Comparison of ENCODE assay signal across 9 cellular contexts in genomic region chr1:237873487-237873927, GRCh38. TPM values are rescaled to one million over a fixed set of nuclear protein-coding genes. Genes with fewer than 3 reads are reported as not detected.
DNase-seq lines count a peak whose midpoint lies in the region; ATAC-seq, FAIRE-seq and TF ChIP-seq lines count a peak whose summit lies in the region.
"Had no signal": no experiment of that assay in that cellular context is flagged by ENCODE, and none has a peak within 500 bp of the region (broad histone marks: within the 10 kb centered on the region; RNA-seq: fewer than 3 reads in every experiment).

No MANE protein-coding gene starts in this region.

- ATAC-seq in A549 (peak; percentile 70 to 82), foreskin keratinocyte (peak; percentile 99), HG02623 (IDR thresholded peaks at IDR 0.05; ENCODE audit: unreplicated experiment) (no peak)

- H3K9ac ChIP-seq in H9 (ENCODE audit: extremely low read depth, insufficient read length, low read length) (no peak overlapping the region), SK-N-SH (no peak overlapping the region)

- H4K20me1 ChIP-seq in H9 (ENCODE audit: control insufficient read depth, insufficient read depth, insufficient read length) (no peaks in the 10 kb centered on the region), SK-N-SH (ENCODE audit: insufficient read depth) (no peaks in the 10 kb centered on the region)

- H3K4me1 Mint-ChIP-seq in H9: peaks cover 16 to 19% of the 10 kb centered on the region in 2 experiments
- H3K4me1 Mint-ChIP-seq: memory B cell had no signal

- no peak overlapping the region for H3K14ac ChIP-seq in H9 (ENCODE audit: insufficient read depth, low read length)

- H2BK12ac ChIP-seq in H9 (ENCODE audit: insufficient read length, low read depth, low read length): no peak overlapping the region

- H3K4me3 ChIP-seq in A549 (no peak overlapping the region), SK-N-SH (ENCODE audit: low read depth in 2 of 2, low read length in 1 of 2) (no peak overlapping the region)

- H2AK5ac ChIP-seq in H9 (ENCODE audit: insufficient read length, low read length): no peak overlapping the region

- no peak overlapping the region for H3K18ac ChIP-seq in H9 (ENCODE audit: insufficient read length, low read depth, low read length)

- no peak for FAIRE-seq in A549 (lab: Jason Lieb, UNC)

- TF ChIP-seq POLR2A in A549 (IDR thresholded peaks at IDR 0.05; ENCODE audit: low read length): no peak

- peak overlapping the region in 1 of 3 experiments; percentile 95; a peak in 2 of 7 replicates for H3K27ac Mint-ChIP-seq in H9
- H3K27ac Mint-ChIP-seq: memory B cell had no signal

- no peak overlapping the region for H3K4me3 Mint-ChIP-seq in H9
- H3K4me3 Mint-ChIP-seq: memory B cell had no signal

- H2BK5ac ChIP-seq in H9 (ENCODE audit: insufficient read length, low read length): no peak overlapping the region

- H3K27me3 Mint-ChIP-seq in H9 (ENCODE audit: low read depth): no peaks in the 10 kb centered on the region
- H3K27me3 Mint-ChIP-seq: memory B cell had no signal

- no peak overlapping the region for H4K91ac ChIP-seq in H9 (ENCODE audit: insufficient read length, low read depth, low read length)

- no peak overlapping the region for H2BK15ac ChIP-seq in H9 (ENCODE audit: low read depth, low read length)

- no peaks in the 10 kb centered on the region for H3K27me3 ChIP-seq in H9 (ENCODE audit: insufficient read depth, low read length)
- no peaks in the 10 kb centered on the region for H3K27me3 ChIP-seq in SK-N-SH (ENCODE audit: insufficient read depth)
- H3K27me3 ChIP-seq in foreskin keratinocyte: no peaks in the 10 kb centered on the region

- no peak overlapping the region for H3K4ac ChIP-seq in H9 (ENCODE audit: low read depth, low read length)

- H4K5ac ChIP-seq in H9 (ENCODE audit: insufficient read length, low read depth, low read length): no peak overlapping the region

- H2AFZ ChIP-seq in H9 (ENCODE audit: low read length): no peak overlapping the region
- H2AFZ ChIP-seq in SK-N-SH (ENCODE audit: low read depth): no peak overlapping the region

- no peaks in the 10 kb centered on the region for H3K79me1 ChIP-seq in H9 (ENCODE audit: insufficient read depth, low read depth, low read length, poor library complexity, severe bottlenecking)

- peak; percentile 40 to 52 for DNase-seq in A549 (ENCODE audit: low read depth in 1 of 2, low spot score in 1 of 2)
- peak; percentile 59 for DNase-seq in H9
- no peak for DNase-seq in SK-N-SH
- peak; percentile 93 to 96 for DNase-seq in foreskin keratinocyte
- DNase-seq in NCI-H1436 (lab: John Stamatoyannopoulos, UW): no peak
- DNase-seq in COLO668 (lab: John Stamatoyannopoulos, UW; ENCODE audit: unreplicated experiment): no peak
- no peak for DNase-seq in NCI-H2081 treated with DMSO at 0.1 percent for 48 hours (lab: John Stamatoyannopoulos, UW)

- H3K9me3 ChIP-seq in A549 (no peaks in the 10 kb centered on the region), H9 (ENCODE audit: control insufficient read depth, low read depth, low read length) (no peaks in the 10 kb centered on the region), SK-N-SH (no peaks in the 10 kb centered on the region)

- H3K36me3 Mint-ChIP-seq in H9 (ENCODE audit: insufficient read depth in 1 of 3, low read depth in 3 of 3): peaks cover 0 to 2% (median 2%) of the 10 kb centered on the region in 3 experiments; a peak in 1 of 7 replicates
- H3K36me3 Mint-ChIP-seq: memory B cell had no signal

- POLR2A ChIA-PET in A549 (lab: Yijun Ruan, JAX): no interaction called here
- POLR2A ChIA-PET in SK-N-SH (lab: Yijun Ruan, JAX): no interaction called here

- CTCF ChIA-PET in A549 (lab: Yijun Ruan, JAX) (interaction anchor here (6.3 kb wide), 1 partner anchor 9 kb away, joined by 49 read pairs; no protein-coding TSS in a partner anchor), SK-N-SH (lab: Yijun Ruan, JAX) (interaction anchor here (4.4 kb wide), 1 partner anchor 9 kb away, joined by 27 read pairs; no protein-coding TSS in a partner anchor)

- no peak overlapping the region for H2BK120ac ChIP-seq in H9 (ENCODE audit: low read depth, low read length, poor library complexity, severe bottlenecking)

- no peak overlapping the region for H3K56ac ChIP-seq in H9 (ENCODE audit: insufficient read length, low read depth, low read length)

- peaks cover 27% of the 10 kb centered on the region for H3K4me1 ChIP-seq in A549
- H3K4me1 ChIP-seq in H9 (ENCODE audit: insufficient read depth, low read length): no peaks in the 10 kb centered on the region
- peaks cover 4 to 20% of the 10 kb centered on the region in 2 experiments for H3K4me1 ChIP-seq in SK-N-SH (ENCODE audit: control insufficient read depth in 1 of 2, insufficient read depth in 2 of 2, low read depth in 1 of 2, low read length in 1 of 2)
- peaks cover 20% of the 10 kb centered on the region for H3K4me1 ChIP-seq in foreskin keratinocyte

- TF ChIP-seq EP300 in A549 (IDR thresholded peaks at IDR 0.05) (no peak), SK-N-SH (IDR thresholded peaks at IDR 0.05; ENCODE audit: borderline replicate concordance in 1 of 2, low read depth in 1 of 2, low read length in 1 of 2) (peak; percentile 65 to 83)

- H3K79me2 ChIP-seq in H9 (ENCODE audit: insufficient read depth, low read length) (no peaks in the 10 kb centered on the region), SK-N-SH (ENCODE audit: insufficient read depth) (no peaks in the 10 kb centered on the region)

- H3T11ph ChIP-seq in H9 (ENCODE audit: low read length): no peak overlapping the region

- no peaks in the 10 kb centered on the region for H3K36me3 ChIP-seq in SK-N-SH (replicated peaks in 1 of 2; ENCODE audit: control insufficient read depth in 1 of 2, insufficient read depth in 2 of 2, low read length in 1 of 2)

- TF ChIP-seq CTCF in A549 (IDR thresholded peaks at IDR 0.05) (no peak), H9 (conservative IDR thresholded peaks at IDR 0.05) (no peak), SK-N-SH (IDR thresholded peaks at IDR 0.05) (no peak), foreskin keratinocyte (conservative IDR thresholded peaks at IDR 0.05) (no peak)

- H2BK20ac ChIP-seq in H9 (ENCODE audit: low read depth, low read length, poor library complexity, severe bottlenecking): no peak overlapping the region

- H3F3A ChIP-seq in SK-N-SH (replicated peaks; ENCODE audit: insufficient read depth): no peaks in the 10 kb centered on the region

- no peak for TF ChIP-seq RAD21 in A549 (conservative IDR thresholded peaks at IDR 0.05 in 1 of 2, IDR thresholded peaks at IDR 0.05 in 1 of 2)
- TF ChIP-seq RAD21 in SK-N-SH (IDR thresholded peaks at IDR 0.05; ENCODE audit: low read length): no peak

- H3K23me2 ChIP-seq in H9 (ENCODE audit: insufficient read length, low read depth, low read length, poor library complexity, severe bottlenecking): no peaks in the 10 kb centered on the region

- 0% methylated on average over 1 of the region's 2 CpGs for WGBS in A549 (ENCODE audit: missing lambda C conversion rate)
- no CpG with 5 or more reads among the region's 2 CpGs for WGBS in H9 (ENCODE audit: extremely low coverage, insufficient read length, low lambda C conversion rate)
- WGBS in SK-N-SH (ENCODE audit: low lambda C conversion rate): 43% methylated on average over 2 of the region's 2 CpGs

- H3K4me2 ChIP-seq in A549 (peak overlapping the region; percentile 34; the same call in 2 of the 3 replicates), H9 (ENCODE audit: insufficient read depth, insufficient read length, low read length) (no peak overlapping the region), SK-N-SH (peak overlapping the region; percentile 30; the same call in 1 of the 2 replicates)

- H3K9me3 Mint-ChIP-seq in H9: no peaks in the 10 kb centered on the region; a peak in 1 of 5 replicates
- H3K9me3 Mint-ChIP-seq: memory B cell had no signal

- H3K27ac ChIP-seq in A549 (peak overlapping the region in 1 of 2 experiments; percentile 55; a peak in 2 of 6 replicates), H9 (ENCODE audit: insufficient read length, low read depth, low read length) (no peak overlapping the region), SK-N-SH (ENCODE audit: low read depth in 2 of 2, low read length in 1 of 2) (peak overlapping the region; percentile 48 to 73), foreskin keratinocyte (no peak overlapping the region)

- no peak overlapping the region for H3K23ac ChIP-seq in H9 (ENCODE audit: insufficient read length, low read depth, low read length)

- no peaks in the 10 kb centered on the region for H3K9me2 ChIP-seq in SK-N-SH

- H4K8ac ChIP-seq in H9 (replicated peaks; ENCODE audit: insufficient read length, low read depth, low read length): no peak overlapping the region

TF ChIP-seq in A549, 52 proteins besides CTCF, POLR2A, EP300 and RAD21:
- TF ChIP-seq RFX5 (IDR thresholded peaks at IDR 0.05): no peak
- no peak for TF ChIP-seq JUN (IDR thresholded peaks at IDR 0.05)
- TF ChIP-seq MAFK (IDR thresholded peaks at IDR 0.05; ENCODE audit: partially characterized antibody): peak; percentile 60
- TF ChIP-seq FOSL2 (IDR thresholded peaks at IDR 0.05): peak; percentile 47; the same call in 1 of the 2 replicates
- TF ChIP-seq FOSL2 (CRISPR knock-in tag; IDR thresholded peaks at IDR 0.05): no peak
- no peak for TF ChIP-seq RARB (CRISPR knock-in tag; IDR thresholded peaks at IDR 0.05)
- TF ChIP-seq JUNB (IDR thresholded peaks at IDR 0.05): peak; percentile 57; the same call in 1 of the 2 replicates

TF ChIP-seq in SK-N-SH, 30 proteins besides CTCF, POLR2A, EP300 and RAD21 (continues in another document):
- TF ChIP-seq TEAD4 (IDR thresholded peaks at IDR 0.05; ENCODE audit: borderline replicate concordance, insufficient read depth) (0 out of 2 replicates have a peak, but pooled peaks have one; percentile 42), IRF3 (IDR thresholded peaks at IDR 0.05; ENCODE audit: low read depth, low read length) (no peak), POLR2AphosphoS5 (IDR thresholded peaks at IDR 0.05; ENCODE audit: low read depth, low read length) (no peak)

RNA-seq across cellular contexts. Expression of gene ZP4, which starts 17.2 kb away (rescaled TPM):
- not detected in 2 replicates for polyA plus RNA-seq in A549 (2011; rRNA removed)
- polyA plus RNA-seq in A549 (2012; cell fraction: cytosol; rRNA removed): not detected in 2 replicates
- not detected in 2 replicates for polyA plus RNA-seq in A549 (2012; cell fraction: nucleus; rRNA removed)
- polyA plus RNA-seq in A549 (2017; fragmentation: RNase III; extraction: RNeasy Plus Mini Kit Qiagen cat#74134 plus additional on column Dnase treatment): not detected in 3 replicates
- polyA minus RNA-seq in A549 (2011; rRNA and poly(A)+ RNA removed): not detected in 2 replicates
- not detected in 2 replicates for total RNA-seq in H9 (2021)
- not detected in 2 replicates for polyA plus RNA-seq in SK-N-SH (2012; rRNA removed)
- polyA plus RNA-seq in SK-N-SH (2012; cell fraction: cytosol; rRNA removed): not detected in 2 replicates
- polyA plus RNA-seq in SK-N-SH (2012; cell fraction: nucleus; rRNA removed): not detected in 2 replicates
- total RNA-seq in foreskin keratinocyte: 2.6 and 4.5 TPM in 2 replicates
- polyA plus RNA-seq in foreskin keratinocyte: 2.5 and 4.3 TPM in 2 replicates

Comparison
In these comparisons a context has a peak if more than half of its experiments do, and no peak if none do; other contexts are left out.
1. DNase-seq: peak in A549 (2 of 2), H9 (single experiment) and foreskin keratinocyte (2 of 2); none in SK-N-SH (single experiment), NCI-H1436 (single experiment), COLO668 (single experiment) and NCI-H2081 treated with DMSO at 0.1 percent for 48 hours (single experiment).
2. H3K27ac ChIP-seq: peak in SK-N-SH (2 of 2); none in H9 (single experiment) and foreskin keratinocyte (single experiment).
3. Of the 12 proteins assayed by ChIP-seq in both A549 and SK-N-SH: peak only in A549: none; only in SK-N-SH: EP300 and PBX3; in both: none; in neither: 9; mixed calls (peak in some experiments, not most) for 1.